Comparison of ENCODE assay signal across 15 cellular contexts in genomic region chr17:63922402-63922801, GRCh38. TPM values are rescaled to one million over a fixed set of nuclear protein-coding genes. Genes with fewer than 3 reads are reported as not detected.
"Had no signal": no experiment of that assay in that cellular context is flagged by ENCODE, and none has a peak within 500 bp of the region (broad histone marks: within the 10 kb centered on the region; RNA-seq: fewer than 3 reads in every experiment).

No MANE protein-coding gene starts in this region.

RNA-seq across cellular contexts. Expression of gene GH1, which starts 3.8 kb away (rescaled TPM):
- total RNA-seq: activated CD4-positive, alpha-beta T cell treated with anti-CD3 and anti-CD28 coated beads, Interleukin-2, amount 10 ng/mL, durations not matched to agents 24 days and 14 days; activated T-helper 1 cell treated with anti-CD3 and anti-CD28 coated beads, Interleukin-12 subunit alpha, Interleukin-12 subunit beta, Interleukin-2, Interleukin-4 antibody, amounts not matched to agents 30 ng/mL and 10 ng/mL and 1 ng/mL, durations not matched to agents 14 hours and 24 hours and 36 hours; aorta; breast epithelium; cerebellum; glomerular endothelial cell; kidney epithelial cell; left ventricle myocardium superior; mesenteric fat pad; ovary; sigmoid colon; temporal lobe; upper lobe of left lung; WTC11 had no signal

RNA-seq across cellular contexts. Expression of gene CD79B, which starts 9.7 kb away (rescaled TPM):
- total RNA-seq: cerebellum, kidney epithelial cell, temporal lobe had no signal

RNA-seq across cellular contexts. Expression of gene CSHL1, which starts 11.3 kb away (rescaled TPM):
- total RNA-seq: activated CD4-positive, alpha-beta T cell treated with anti-CD3 and anti-CD28 coated beads, Interleukin-2, amount 10 ng/mL, durations not matched to agents 24 days and 14 days; activated T-helper 1 cell treated with anti-CD3 and anti-CD28 coated beads, Interleukin-12 subunit alpha, Interleukin-12 subunit beta, Interleukin-2, Interleukin-4 antibody, amounts not matched to agents 30 ng/mL and 10 ng/mL and 1 ng/mL, durations not matched to agents 14 hours and 24 hours and 36 hours; aorta; breast epithelium; cerebellum; dorsolateral prefrontal cortex; glomerular endothelial cell; kidney epithelial cell; left ventricle myocardium superior; mesenteric fat pad; ovary; sigmoid colon; temporal lobe; upper lobe of left lung; WTC11 had no signal

RNA-seq across cellular contexts. Expression of gene CSH1, which starts 26.0 kb away (rescaled TPM):
- total RNA-seq: activated CD4-positive, alpha-beta T cell treated with anti-CD3 and anti-CD28 coated beads, Interleukin-2, amount 10 ng/mL, durations not matched to agents 24 days and 14 days; activated T-helper 1 cell treated with anti-CD3 and anti-CD28 coated beads, Interleukin-12 subunit alpha, Interleukin-12 subunit beta, Interleukin-2, Interleukin-4 antibody, amounts not matched to agents 30 ng/mL and 10 ng/mL and 1 ng/mL, durations not matched to agents 14 hours and 24 hours and 36 hours; aorta; breast epithelium; dorsolateral prefrontal cortex; glomerular endothelial cell; kidney epithelial cell; left ventricle myocardium superior; mesenteric fat pad; ovary; sigmoid colon; temporal lobe; upper lobe of left lung; WTC11 had no signal

RNA-seq across cellular contexts. Expression of gene GH2, which starts 40.7 kb away (rescaled TPM):
- total RNA-seq: activated CD4-positive, alpha-beta T cell treated with anti-CD3 and anti-CD28 coated beads, Interleukin-2, amount 10 ng/mL, durations not matched to agents 24 days and 14 days; activated T-helper 1 cell treated with anti-CD3 and anti-CD28 coated beads, Interleukin-12 subunit alpha, Interleukin-12 subunit beta, Interleukin-2, Interleukin-4 antibody, amounts not matched to agents 30 ng/mL and 10 ng/mL and 1 ng/mL, durations not matched to agents 14 hours and 24 hours and 36 hours; aorta; breast epithelium; cerebellum; dorsolateral prefrontal cortex; glomerular endothelial cell; kidney epithelial cell; left ventricle myocardium superior; mesenteric fat pad; ovary; sigmoid colon; temporal lobe; upper lobe of left lung had no signal
